Comparison of ENCODE assay signal across 11 cellular contexts in genomic region chr19:39433480-39434079, GRCh38. TPM values are rescaled to one million over a fixed set of nuclear protein-coding genes. Genes with fewer than 3 reads are reported as not detected.
DNase-seq lines count a peak whose midpoint lies in the region; ATAC-seq, FAIRE-seq and TF ChIP-seq lines count a peak whose summit lies in the region.
"Had no signal": no experiment of that assay in that cellular context is flagged by ENCODE, and none has a peak within 500 bp of the region (broad histone marks: within the 10 kb centered on the region; RNA-seq: fewer than 3 reads in every experiment).

No MANE protein-coding gene starts in this region.

- CTCF ChIA-PET in HepG2 (lab: Yijun Ruan, JAX; ENCODE audit: low intra/inter-chr PET ratio, low total read pairs), result no interaction called here
- CTCF ChIA-PET in activated CD4-positive, alpha-beta memory T cell treated with anti-CD3 and anti-CD28 coated beads, Interleukin-2, amount 10 ng/mL, durations not matched to agents 7 days and 5 days (lab: Charles Lee), result interaction anchor here (0.7 to 0.9 kb wide), 2 partner anchors 22 to 35 kb away, joined by 3 read pairs; no protein-coding TSS in a partner anchor

- DNase-seq in HepG2 (ENCODE audit: low spot score) (no peak), right lobe of liver (no peak), immature natural killer cell (no peak), retina (no peak), SW 1271 (lab: John Stamatoyannopoulos, UW) (no peak), mucosa of gallbladder (ENCODE audit: low spot score) (no peak)
- no peak for DNase-seq in activated CD4-positive, alpha-beta memory T cell treated with anti-CD3 and anti-CD28 coated beads, Interleukin-2, amount 10 ng/mL, durations not matched to agents 7 days and 5 days
- DNase-seq: NCI-H1436 treated with DMSO at 0.1 percent for 48 hours, SIG-M5 had no signal

- H2AFZ ChIP-seq in HepG2 (ENCODE audit: low read length), result no peak overlapping the region

- H3K27me3 Mint-ChIP-seq in activated CD4-positive, alpha-beta memory T cell treated with anti-CD3 and anti-CD28 coated beads, Interleukin-2, amount 10 ng/mL, durations not matched to agents 7 days and 5 days, result no peaks in the 10 kb centered on the region
- H3K27me3 Mint-ChIP-seq in immature natural killer cell (ENCODE audit: low read depth in 3 of 3), result peaks cover 16 to 18% (median 17%) of the 10 kb centered on the region in 3 donors

- H3K36me3 Mint-ChIP-seq in activated CD4-positive, alpha-beta memory T cell treated with anti-CD3 and anti-CD28 coated beads, Interleukin-2, amount 10 ng/mL, durations not matched to agents 7 days and 5 days (ENCODE audit: low read depth), result peaks cover 45% of the 10 kb centered on the region
- H3K36me3 Mint-ChIP-seq in immature natural killer cell, result peaks cover 6 to 24% (median 14%) of the 10 kb centered on the region in 3 donors

- ATAC-seq in HepG2 (no peak), right lobe of liver (no peak), HG03571 (IDR thresholded peaks at IDR 0.05; ENCODE audit: unreplicated experiment) (no peak)

- H3K27me3 ChIP-seq in HepG2 (ENCODE audit: control insufficient read depth in 1 of 2, insufficient read depth in 2 of 2, low read length in 2 of 2) (no peaks in the 10 kb centered on the region; a peak in 1 of 5 replicates), right lobe of liver (no peaks in the 10 kb centered on the region)

- peaks cover 29% of the 10 kb centered on the region for H4K20me1 ChIP-seq in HepG2 (ENCODE audit: insufficient read depth, low read length)

- POLR2A ChIA-PET in HepG2 (lab: Yijun Ruan, JAX), result interaction anchor here (0.8 to 2.4 kb wide), 4 partner anchors 12 to 35 kb away, joined by 3 to 12 read pairs (median 4); partner anchors contain the start of gene SUPT5H
- POLR2A ChIA-PET in activated CD4-positive, alpha-beta memory T cell treated with anti-CD3 and anti-CD28 coated beads, Interleukin-2, amount 10 ng/mL, durations not matched to agents 7 days and 5 days (lab: Charles Lee), result interaction anchor here (1.1 to 6.8 kb wide), 7 partner anchors 12 to 98 kb away, joined by 3 to 157 read pairs (median 13); partner anchors contain the start of genes GMFG, MED29, PAF1 and SUPT5H

- H3K79me2 ChIP-seq in HepG2 (ENCODE audit: insufficient read depth, low read length), result peaks cover 24% of the 10 kb centered on the region

- H3K36me3 ChIP-seq in HepG2 (replicated peaks in 1 of 2; ENCODE audit: control insufficient read depth in 1 of 2, insufficient read depth in 2 of 2, low read length in 2 of 2) (peaks cover 11 to 26% of the 10 kb centered on the region in 2 experiments), right lobe of liver (peaks cover 0 to 31% (median 19%) of the 10 kb centered on the region in 4 donors)

- H3K4me3 Mint-ChIP-seq in activated CD4-positive, alpha-beta memory T cell treated with anti-CD3 and anti-CD28 coated beads, Interleukin-2, amount 10 ng/mL, durations not matched to agents 7 days and 5 days, result peak overlapping the region; percentile 99
- H3K4me3 Mint-ChIP-seq in immature natural killer cell, result peak overlapping the region in 4 of 5 donors; percentile 29 to 94 (median 55)

- H3K4me3 ChIP-seq in HepG2 (replicated peaks in 1 of 3; ENCODE audit: insufficient read depth in 1 of 3, low read depth in 2 of 3, low read length in 3 of 3) (peak overlapping the region in 1 of 3 experiments; percentile 91; a peak in 1 of 6 replicates), right lobe of liver (no peak overlapping the region)

- H3K9ac ChIP-seq in HepG2 (ENCODE audit: insufficient read depth, low read depth, low read length), result peak overlapping the region; percentile 99

- 98% methylated on average over 8 of the region's 8 CpGs for WGBS in HepG2 (ENCODE audit: low lambda C conversion rate)
- no CpG with 5 or more reads among the region's 8 CpGs for WGBS in right lobe of liver (ENCODE audit: insufficient coverage, low coverage, low lambda C conversion rate, missing lambda C conversion rate)

- H3K4me1 Mint-ChIP-seq in activated CD4-positive, alpha-beta memory T cell treated with anti-CD3 and anti-CD28 coated beads, Interleukin-2, amount 10 ng/mL, durations not matched to agents 7 days and 5 days, result peaks cover 67% of the 10 kb centered on the region
- peaks cover 35 to 43% of the 10 kb centered on the region in 2 donors for H3K4me1 Mint-ChIP-seq in immature natural killer cell

- no TSS peak for BruUV-seq in HepG2 (replicated peaks; lab: Mats Ljungman, UMichigan)

- in situ Hi-C loops in HepG2 (cut with HindIII; ENCODE audit: extremely low pct_ligation_motif_present, low pct_unique_long_range_greater_than_20kb), result no loop called here

- no peak; a peak in 1 of 4 replicates for TF ChIP-seq POLR2A in HepG2 (IDR thresholded peaks at IDR 0.05; ENCODE audit: insufficient read depth in 1 of 2, low read depth in 2 of 2, low read length in 2 of 2)
- no peak for TF ChIP-seq POLR2A in right lobe of liver (IDR thresholded peaks at IDR 0.05)

- no peak for TF ChIP-seq RAD21 in HepG2 (CRISPR knock-in tag; IDR thresholded peaks at IDR 0.05)

- H3K27ac ChIP-seq in HepG2 (ENCODE audit: extremely low read length, insufficient read depth, low read length), result peak overlapping the region; percentile 83
- no peak overlapping the region for H3K27ac ChIP-seq in right lobe of liver

- TF ChIP-seq EP300 in HepG2 (IDR thresholded peaks at IDR 0.05; ENCODE audit: low read depth in 2 of 2, low read length in 2 of 2) (no peak), HepG2 (CRISPR knock-in tag; IDR thresholded peaks at IDR 0.05; ENCODE audit: borderline replicate concordance) (no peak)

- H3K9me3 ChIP-seq in HepG2 (ENCODE audit: low read length) (no peaks in the 10 kb centered on the region), right lobe of liver (no peaks in the 10 kb centered on the region)

- intact Hi-C loops in HepG2 (cut with micrococcal nuclease; ENCODE audit: unreplicated experiment) (no loop called here), right lobe of liver (cut with DNase I) (loop anchor here in 1 of 2 donors (10.0 kb wide), 1 partner anchor 101 kb away; the partner anchor contains the start of gene EID2B)

- peaks cover 76% of the 10 kb centered on the region for H3K4me1 ChIP-seq in HepG2 (ENCODE audit: insufficient read depth, low read length)
- peaks cover 0 to 17% (median 4%) of the 10 kb centered on the region in 4 donors for H3K4me1 ChIP-seq in right lobe of liver

- no peak for TF ChIP-seq CTCF in HepG2 (CRISPR knock-in tag; IDR thresholded peaks at IDR 0.05)
- no peak for TF ChIP-seq CTCF in right lobe of liver (IDR thresholded peaks at IDR 0.05)

- no peaks in the 10 kb centered on the region for H3K9me3 Mint-ChIP-seq in activated CD4-positive, alpha-beta memory T cell treated with anti-CD3 and anti-CD28 coated beads, Interleukin-2, amount 10 ng/mL, durations not matched to agents 7 days and 5 days
- no peaks in the 10 kb centered on the region for H3K9me3 Mint-ChIP-seq in immature natural killer cell

- no peak for FAIRE-seq in HepG2 (lab: Jason Lieb, UNC)

- H3K4me2 ChIP-seq in HepG2 (ENCODE audit: low read depth, low read length), result peak overlapping the region; percentile 90; the same call in 1 of the 2 replicates

- H3K27ac Mint-ChIP-seq in activated CD4-positive, alpha-beta memory T cell treated with anti-CD3 and anti-CD28 coated beads, Interleukin-2, amount 10 ng/mL, durations not matched to agents 7 days and 5 days, result peak overlapping the region; percentile 98
- H3K27ac Mint-ChIP-seq in immature natural killer cell, result peak overlapping the region; percentile 32 to 93 (median 82)

RNA-seq across cellular contexts. Expression of gene RPS16, which starts 2.2 kb away (rescaled TPM):
- 488 and 790 TPM in 2 replicates for total RNA-seq in HepG2 (2016; rRNA removed; fragmentation: Illumina TruSeq; extraction: Trizol)
- total RNA-seq in HepG2 (2016; cell fraction: cytosol; rRNA removed; fragmentation: Illumina TruSeq; extraction: Trizol; ENCODE audit: low read depth), result 875 and 1,100 TPM in 2 replicates
- total RNA-seq in HepG2 (2016; cell fraction: insoluble cytoplasmic fraction; rRNA removed; fragmentation: Illumina TruSeq; extraction: Trizol), result 524 and 648 TPM in 2 replicates
- total RNA-seq in HepG2 (2016; cell fraction: membrane; rRNA removed; fragmentation: Illumina TruSeq; extraction: Trizol), result 1,389 and 1,434 TPM in 2 replicates
- 216 and 289 TPM in 2 replicates for total RNA-seq in HepG2 (2016; cell fraction: nucleus; rRNA removed; fragmentation: Illumina TruSeq; extraction: Trizol)
- 2,583 and 2,596 TPM in 2 replicates for polyA plus RNA-seq in HepG2 (2011; rRNA removed)
- polyA plus RNA-seq in HepG2 (2011; cell fraction: cytosol; rRNA removed), result 6,196 and 9,335 TPM in 2 replicates
- polyA plus RNA-seq in HepG2 (2011; cell fraction: nucleus; rRNA removed), result 2,074 and 2,083 TPM in 2 replicates
- 3,042 and 3,601 TPM in 2 replicates for polyA plus RNA-seq in HepG2 (2012)
- polyA plus RNA-seq in HepG2 (2016; cell fraction: cytosol; fragmentation: Illumina TruSeq; extraction: Trizol; ENCODE audit: low read depth), result 3,994 and 4,562 TPM in 2 replicates
- polyA plus RNA-seq in HepG2 (2016; cell fraction: insoluble cytoplasmic fraction; fragmentation: Illumina TruSeq; extraction: Trizol; ENCODE audit: low read depth), result 2,744 and 2,812 TPM in 2 replicates
- polyA plus RNA-seq in HepG2 (2016; cell fraction: membrane; fragmentation: Illumina TruSeq; extraction: Trizol; ENCODE audit: low read depth), result 5,655 and 5,989 TPM in 2 replicates
- 1,642 and 1,701 TPM in 2 replicates for polyA plus RNA-seq in HepG2 (2016; cell fraction: nucleus; fragmentation: Illumina TruSeq; extraction: Trizol; ENCODE audit: insufficient read depth, low read depth)
- polyA minus RNA-seq in HepG2 (2011; rRNA and poly(A)+ RNA removed; ENCODE audit: low replicate concordance), result 2,434 and 2,985 TPM in 2 replicates
- polyA minus RNA-seq in HepG2 (2011; cell fraction: cytosol; rRNA and poly(A)+ RNA removed), result 1,333 and 1,373 TPM in 2 replicates
- 311 and 415 TPM in 2 replicates for polyA minus RNA-seq in HepG2 (2011; cell fraction: nucleus; rRNA and poly(A)+ RNA removed)
- 100 to 1,000 TPM; 448 to 643 (median 568) TPM for total RNA-seq in right lobe of liver
- 1,000 to 10,000 TPM; 2,238 to 2,243 TPM for total RNA-seq in activated CD4-positive, alpha-beta memory T cell treated with anti-CD3 and anti-CD28 coated beads, Interleukin-2, amount 10 ng/mL, durations not matched to agents 7 days and 5 days
- 1,000 to 10,000 TPM in 1 of 3 donors, 100 to 1,000 TPM in 2; 733 to 1,627 (median 903) TPM for polyA plus RNA-seq in immature natural killer cell
- total RNA-seq in mucosa of gallbladder, result 1,378 TPM

RNA-seq across cellular contexts. Expression of gene SUPT5H, which starts 11.8 kb away (rescaled TPM):
- 34.9 and 48.2 TPM in 2 replicates for total RNA-seq in HepG2 (2016; rRNA removed; fragmentation: Illumina TruSeq; extraction: Trizol)
- total RNA-seq in HepG2 (2016; cell fraction: cytosol; rRNA removed; fragmentation: Illumina TruSeq; extraction: Trizol; ENCODE audit: low read depth), result 10.1 and 10.2 TPM in 2 replicates
- 31.0 and 56.4 TPM in 2 replicates for total RNA-seq in HepG2 (2016; cell fraction: insoluble cytoplasmic fraction; rRNA removed; fragmentation: Illumina TruSeq; extraction: Trizol)
- 24.1 and 24.5 TPM in 2 replicates for total RNA-seq in HepG2 (2016; cell fraction: membrane; rRNA removed; fragmentation: Illumina TruSeq; extraction: Trizol)
- 40.8 and 47.1 TPM in 2 replicates for total RNA-seq in HepG2 (2016; cell fraction: nucleus; rRNA removed; fragmentation: Illumina TruSeq; extraction: Trizol)
- polyA plus RNA-seq in HepG2 (2011; rRNA removed), result 49.0 and 51.7 TPM in 2 replicates
- polyA plus RNA-seq in HepG2 (2011; cell fraction: cytosol; rRNA removed), result 25.7 and 31.7 TPM in 2 replicates
- 253 and 283 TPM in 2 replicates for polyA plus RNA-seq in HepG2 (2011; cell fraction: nucleus; rRNA removed)
- 67.2 and 69.5 TPM in 2 replicates for polyA plus RNA-seq in HepG2 (2012)
- polyA plus RNA-seq in HepG2 (2016; cell fraction: cytosol; fragmentation: Illumina TruSeq; extraction: Trizol; ENCODE audit: low read depth), result 6.0 and 6.1 TPM in 2 replicates
- polyA plus RNA-seq in HepG2 (2016; cell fraction: insoluble cytoplasmic fraction; fragmentation: Illumina TruSeq; extraction: Trizol; ENCODE audit: low read depth), result 36.5 and 56.7 TPM in 2 replicates
- polyA plus RNA-seq in HepG2 (2016; cell fraction: membrane; fragmentation: Illumina TruSeq; extraction: Trizol; ENCODE audit: low read depth), result 12.5 and 14.4 TPM in 2 replicates
- polyA plus RNA-seq in HepG2 (2016; cell fraction: nucleus; fragmentation: Illumina TruSeq; extraction: Trizol; ENCODE audit: insufficient read depth, low read depth), result 151 and 174 TPM in 2 replicates
- 47.0 and 62.8 TPM in 2 replicates for polyA minus RNA-seq in HepG2 (2011; rRNA and poly(A)+ RNA removed; ENCODE audit: low replicate concordance)
- polyA minus RNA-seq in HepG2 (2011; cell fraction: cytosol; rRNA and poly(A)+ RNA removed), result 24.6 and 28.9 TPM in 2 replicates
- polyA minus RNA-seq in HepG2 (2011; cell fraction: nucleus; rRNA and poly(A)+ RNA removed), result 41.6 and 42.1 TPM in 2 replicates
- 10 to 100 TPM; 42.3 to 60.8 (median 54.7) TPM for total RNA-seq in right lobe of liver
- total RNA-seq in activated CD4-positive, alpha-beta memory T cell treated with anti-CD3 and anti-CD28 coated beads, Interleukin-2, amount 10 ng/mL, durations not matched to agents 7 days and 5 days, result 100 to 1,000 TPM; 153 to 159 TPM
- polyA plus RNA-seq in immature natural killer cell, result 100 to 1,000 TPM in 1 of 3 donors, 10 to 100 TPM in 2; 30.5 to 114 (median 67.0) TPM
- 157 TPM for total RNA-seq in mucosa of gallbladder

RNA-seq across cellular contexts. Expression of gene PLEKHG2, which starts 21.1 kb away (rescaled TPM):
- total RNA-seq in HepG2 (2016; rRNA removed; fragmentation: Illumina TruSeq; extraction: Trizol), result 3.6 and 5.2 TPM in 2 replicates
- total RNA-seq in HepG2 (2016; cell fraction: cytosol; rRNA removed; fragmentation: Illumina TruSeq; extraction: Trizol; ENCODE audit: low read depth), result 0.51 and 1.9 TPM in 2 replicates
- total RNA-seq in HepG2 (2016; cell fraction: insoluble cytoplasmic fraction; rRNA removed; fragmentation: Illumina TruSeq; extraction: Trizol), result 3.1 and 4.0 TPM in 2 replicates
- 2.0 and 3.5 TPM in 2 replicates for total RNA-seq in HepG2 (2016; cell fraction: membrane; rRNA removed; fragmentation: Illumina TruSeq; extraction: Trizol)
- total RNA-seq in HepG2 (2016; cell fraction: nucleus; rRNA removed; fragmentation: Illumina TruSeq; extraction: Trizol), result 6.8 TPM in 2 replicates
- 6.8 and 7.8 TPM in 2 replicates for polyA plus RNA-seq in HepG2 (2011; rRNA removed)
- polyA plus RNA-seq in HepG2 (2011; cell fraction: cytosol; rRNA removed), result 1.9 and 2.4 TPM in 2 replicates
- 30.6 and 32.3 TPM in 2 replicates for polyA plus RNA-seq in HepG2 (2011; cell fraction: nucleus; rRNA removed)
- polyA plus RNA-seq in HepG2 (2012), result 5.1 and 11.3 TPM in 2 replicates
- polyA plus RNA-seq in HepG2 (2016; cell fraction: cytosol; fragmentation: Illumina TruSeq; extraction: Trizol; ENCODE audit: low read depth), result 0.75 and 1.5 TPM in 2 replicates
- 2.8 and 5.1 TPM in 2 replicates for polyA plus RNA-seq in HepG2 (2016; cell fraction: insoluble cytoplasmic fraction; fragmentation: Illumina TruSeq; extraction: Trizol; ENCODE audit: low read depth)
- 2.6 and 3.5 TPM in 2 replicates for polyA plus RNA-seq in HepG2 (2016; cell fraction: membrane; fragmentation: Illumina TruSeq; extraction: Trizol; ENCODE audit: low read depth)
- polyA plus RNA-seq in HepG2 (2016; cell fraction: nucleus; fragmentation: Illumina TruSeq; extraction: Trizol; ENCODE audit: insufficient read depth, low read depth), result 17.4 and 28.3 TPM in 2 replicates
- 6.5 and 8.4 TPM in 2 replicates for polyA minus RNA-seq in HepG2 (2011; rRNA and poly(A)+ RNA removed; ENCODE audit: low replicate concordance)
- polyA minus RNA-seq in HepG2 (2011; cell fraction: cytosol; rRNA and poly(A)+ RNA removed), result 6.3 and 8.3 TPM in 2 replicates
- polyA minus RNA-seq in HepG2 (2011; cell fraction: nucleus; rRNA and poly(A)+ RNA removed), result 18.9 and 20.1 TPM in 2 replicates
- 10 to 100 TPM in 1 of 6 experiments, 1 to 10 TPM in 5; 1.6 to 15.0 (median 6.3) TPM for total RNA-seq in right lobe of liver
- total RNA-seq in activated CD4-positive, alpha-beta memory T cell treated with anti-CD3 and anti-CD28 coated beads, Interleukin-2, amount 10 ng/mL, durations not matched to agents 7 days and 5 days, result 10 to 100 TPM; 82.4 to 93.0 TPM
- 1 to 10 TPM in 2 of 3 donors, not detected in 1; 3.7 to 4.3 TPM for polyA plus RNA-seq in immature natural killer cell
- 41.8 TPM for total RNA-seq in mucosa of gallbladder

RNA-seq across cellular contexts. Expression of gene ZFP36, which starts 26.9 kb away (rescaled TPM):
- 0.81 and 1.7 TPM in 2 replicates for total RNA-seq in HepG2 (2016; rRNA removed; fragmentation: Illumina TruSeq; extraction: Trizol)
- total RNA-seq in HepG2 (2016; cell fraction: cytosol; rRNA removed; fragmentation: Illumina TruSeq; extraction: Trizol; ENCODE audit: low read depth), result 1.2 and 1.4 TPM in 2 replicates
- total RNA-seq in HepG2 (2016; cell fraction: insoluble cytoplasmic fraction; rRNA removed; fragmentation: Illumina TruSeq; extraction: Trizol), result 0.52 and 1.3 TPM in 2 replicates
- 1.9 and 2.1 TPM in 2 replicates for total RNA-seq in HepG2 (2016; cell fraction: membrane; rRNA removed; fragmentation: Illumina TruSeq; extraction: Trizol)
- 1.1 and 2.6 TPM in 2 replicates for total RNA-seq in HepG2 (2016; cell fraction: nucleus; rRNA removed; fragmentation: Illumina TruSeq; extraction: Trizol)
- polyA plus RNA-seq in HepG2 (2011; rRNA removed), result 1.4 and 2.1 TPM in 2 replicates
- polyA plus RNA-seq in HepG2 (2011; cell fraction: cytosol; rRNA removed), result 2.1 TPM in 2 replicates
- 10.8 and 12.7 TPM in 2 replicates for polyA plus RNA-seq in HepG2 (2011; cell fraction: nucleus; rRNA removed)
- 9.4 and 10.6 TPM in 2 replicates for polyA plus RNA-seq in HepG2 (2012)
- polyA plus RNA-seq in HepG2 (2016; cell fraction: cytosol; fragmentation: Illumina TruSeq; extraction: Trizol; ENCODE audit: low read depth), result 1.1 and 1.3 TPM in 2 replicates
- polyA plus RNA-seq in HepG2 (2016; cell fraction: insoluble cytoplasmic fraction; fragmentation: Illumina TruSeq; extraction: Trizol; ENCODE audit: low read depth), result 2.3 and 4.1 TPM in 2 replicates
- polyA plus RNA-seq in HepG2 (2016; cell fraction: membrane; fragmentation: Illumina TruSeq; extraction: Trizol; ENCODE audit: low read depth), result 1.9 and 2.8 TPM in 2 replicates
- polyA plus RNA-seq in HepG2 (2016; cell fraction: nucleus; fragmentation: Illumina TruSeq; extraction: Trizol; ENCODE audit: insufficient read depth, low read depth), result 6.2 and 8.4 TPM in 2 replicates
- 4.1 and 5.5 TPM in 2 replicates for polyA minus RNA-seq in HepG2 (2011; rRNA and poly(A)+ RNA removed; ENCODE audit: low replicate concordance)
- polyA minus RNA-seq in HepG2 (2011; cell fraction: cytosol; rRNA and poly(A)+ RNA removed), result 7.8 and 9.2 TPM in 2 replicates
- 4.1 and 6.0 TPM in 2 replicates for polyA minus RNA-seq in HepG2 (2011; cell fraction: nucleus; rRNA and poly(A)+ RNA removed)
- 100 to 1,000 TPM in 3 of 6 experiments, 10 to 100 TPM in 3; 28.3 to 156 (median 91.7) TPM for total RNA-seq in right lobe of liver
- 100 to 1,000 TPM; 189 to 194 TPM for total RNA-seq in activated CD4-positive, alpha-beta memory T cell treated with anti-CD3 and anti-CD28 coated beads, Interleukin-2, amount 10 ng/mL, durations not matched to agents 7 days and 5 days
- polyA plus RNA-seq in immature natural killer cell, result 100 to 1,000 TPM; 305 to 745 (median 318) TPM
- total RNA-seq in mucosa of gallbladder, result 180 TPM
- polyA plus RNA-seq: neural cell had no signal

RNA-seq across cellular contexts. Expression of gene MED29, which starts 42.4 kb away (rescaled TPM):
- total RNA-seq in HepG2 (2016; rRNA removed; fragmentation: Illumina TruSeq; extraction: Trizol) (14.0 and 18.1 TPM in 2 replicates), right lobe of liver (10 to 100 TPM; 19.4 to 38.1 (median 24.1) TPM), mucosa of gallbladder (46.0 TPM)
- total RNA-seq in HepG2 (2016; cell fraction: cytosol; rRNA removed; fragmentation: Illumina TruSeq; extraction: Trizol; ENCODE audit: low read depth), result 3.3 and 3.4 TPM in 2 replicates
- total RNA-seq in HepG2 (2016; cell fraction: insoluble cytoplasmic fraction; rRNA removed; fragmentation: Illumina TruSeq; extraction: Trizol), result 14.6 and 16.5 TPM in 2 replicates
- 8.2 and 8.3 TPM in 2 replicates for total RNA-seq in HepG2 (2016; cell fraction: membrane; rRNA removed; fragmentation: Illumina TruSeq; extraction: Trizol)
- 6.8 and 6.9 TPM in 2 replicates for total RNA-seq in HepG2 (2016; cell fraction: nucleus; rRNA removed; fragmentation: Illumina TruSeq; extraction: Trizol)
- polyA plus RNA-seq in HepG2 (2011; rRNA removed) (19.7 and 23.7 TPM in 2 replicates), immature natural killer cell (10 to 100 TPM; 41.6 to 64.7 (median 41.8) TPM)
- 23.2 and 27.9 TPM in 2 replicates for polyA plus RNA-seq in HepG2 (2011; cell fraction: cytosol; rRNA removed)
- polyA plus RNA-seq in HepG2 (2011; cell fraction: nucleus; rRNA removed), result 16.6 and 20.4 TPM in 2 replicates
- polyA plus RNA-seq in HepG2 (2012), result 12.2 and 13.4 TPM in 2 replicates
- polyA plus RNA-seq in HepG2 (2016; cell fraction: cytosol; fragmentation: Illumina TruSeq; extraction: Trizol; ENCODE audit: low read depth), result 3.1 TPM in 2 replicates
- 18.4 and 20.3 TPM in 2 replicates for polyA plus RNA-seq in HepG2 (2016; cell fraction: insoluble cytoplasmic fraction; fragmentation: Illumina TruSeq; extraction: Trizol; ENCODE audit: low read depth)
- polyA plus RNA-seq in HepG2 (2016; cell fraction: membrane; fragmentation: Illumina TruSeq; extraction: Trizol; ENCODE audit: low read depth), result 6.3 and 7.9 TPM in 2 replicates
- 14.1 and 15.8 TPM in 2 replicates for polyA plus RNA-seq in HepG2 (2016; cell fraction: nucleus; fragmentation: Illumina TruSeq; extraction: Trizol; ENCODE audit: insufficient read depth, low read depth)
- polyA minus RNA-seq in HepG2 (2011; rRNA and poly(A)+ RNA removed; ENCODE audit: low replicate concordance), result 44.1 and 48.3 TPM in 2 replicates
- 10.6 and 11.3 TPM in 2 replicates for polyA minus RNA-seq in HepG2 (2011; cell fraction: cytosol; rRNA and poly(A)+ RNA removed)
- polyA minus RNA-seq in HepG2 (2011; cell fraction: nucleus; rRNA and poly(A)+ RNA removed), result 10.1 and 13.1 TPM in 2 replicates
- 10 to 100 TPM; 32.3 to 34.5 TPM for total RNA-seq in activated CD4-positive, alpha-beta memory T cell treated with anti-CD3 and anti-CD28 coated beads, Interleukin-2, amount 10 ng/mL, durations not matched to agents 7 days and 5 days
